In genomic region chr10:46030091-46030937, GRCh38 we compare ENCODE assay signal across 1 cellular context.
TF ChIP-seq lines count a peak whose summit lies in the region.

Gene NCOA4 (minus strand): TSS chr10:46030623. CDS start chr10:46016680, 13,943 bp downstream.

TF ChIP-seq in H1, 55 proteins besides CTCF, POLR2A, EP300 and RAD21 (continued from another document):
- no peak for TF ChIP-seq ATF3 (IDR thresholded peaks at IDR 0.05; ENCODE audit: insufficient read depth, low read depth, low read length)
- no peak for TF ChIP-seq ATF2 (IDR thresholded peaks at IDR 0.05; ENCODE audit: low read length)
- TF ChIP-seq BCL11A (IDR thresholded peaks at IDR 0.05; ENCODE audit: low read depth in 2 of 2, low read length in 2 of 2) = no peak
- no peak for TF ChIP-seq TEAD4 (IDR thresholded peaks at IDR 0.05; ENCODE audit: low read depth, low read length)
- no peak for TF ChIP-seq SUZ12 (IDR thresholded peaks at IDR 0.05; ENCODE audit: low read length)
- TF ChIP-seq CREB1 (IDR thresholded peaks at IDR 0.05) = no peak
- TF ChIP-seq SIRT6 (IDR thresholded peaks at IDR 0.05; ENCODE audit: low read length) = no peak
- no peak for TF ChIP-seq CHD1 (IDR thresholded peaks at IDR 0.05; ENCODE audit: low read depth, low read length)
- TF ChIP-seq RNF2 (IDR thresholded peaks at IDR 0.05; ENCODE audit: borderline replicate concordance, low read depth, low read length, missing control alignments, poor library complexity, severe bottlenecking) = no peak
- peak; percentile 99 for TF ChIP-seq CHD2 (IDR thresholded peaks at IDR 0.05; ENCODE audit: low read length)
- no peak for TF ChIP-seq NANOG (IDR thresholded peaks at IDR 0.05; ENCODE audit: insufficient read depth, low read depth, low read length, poor library complexity, severe bottlenecking)
- peak; percentile 32 for TF ChIP-seq SAP30 (IDR thresholded peaks at IDR 0.05; ENCODE audit: insufficient read depth, insufficient replicate concordance, low read length)
- peak; percentile 77 for TF ChIP-seq TBP (IDR thresholded peaks at IDR 0.05; ENCODE audit: low read depth, low read length)
- TF ChIP-seq KDM4A (IDR thresholded peaks at IDR 0.05; ENCODE audit: low read depth, low read length, severe bottlenecking) = peak; percentile 81
- peak; percentile 75 for TF ChIP-seq TAF1 (IDR thresholded peaks at IDR 0.05; ENCODE audit: low read depth, low read length)
- TF ChIP-seq CTBP2 (IDR thresholded peaks at IDR 0.05; ENCODE audit: borderline replicate concordance, insufficient read depth, insufficient read length, low read length) = no peak
- peak; percentile 65 for TF ChIP-seq ASH2L (IDR thresholded peaks at IDR 0.05; ENCODE audit: low read length)
- TF ChIP-seq BACH1 (IDR thresholded peaks at IDR 0.05; ENCODE audit: low read length) = no peak
- TF ChIP-seq ZNF274 (IDR thresholded peaks at IDR 0.05; ENCODE audit: borderline replicate concordance, extremely low read depth, low read length) = no peak
- no peak for TF ChIP-seq HDAC6 (IDR thresholded peaks at IDR 0.05; ENCODE audit: low read depth, low read length)
- TF ChIP-seq EGR1 (IDR thresholded peaks at IDR 0.05; ENCODE audit: borderline replicate concordance, low read depth, low read length) = no peak
- TF ChIP-seq PHF8 (conservative IDR thresholded peaks at IDR 0.05; ENCODE audit: low read depth, low read length) = peak; percentile 56
- TF ChIP-seq GABPA (IDR thresholded peaks at IDR 0.05; ENCODE audit: borderline replicate concordance, insufficient read depth, low read length) = 0 out of 2 replicates have a peak, but pooled peaks have one; percentile 21
- no peak for TF ChIP-seq CBX8 (IDR thresholded peaks at IDR 0.05; ENCODE audit: borderline replicate concordance, low read depth, low read length)
- no peak for TF ChIP-seq E2F6 (IDR thresholded peaks at IDR 0.05)
- TF ChIP-seq SIX5 (IDR thresholded peaks at IDR 0.05; ENCODE audit: low read depth, low read length) = no peak
- TF ChIP-seq POLR2AphosphoS5 (IDR thresholded peaks at IDR 0.05; ENCODE audit: low read depth, low read length) = peak; percentile 67
- TF ChIP-seq SP2 (IDR thresholded peaks at IDR 0.05; ENCODE audit: low read length) = no peak
- no peak for TF ChIP-seq USF2 (IDR thresholded peaks at IDR 0.05; ENCODE audit: low read length)
- no peak for TF ChIP-seq MAFK (IDR thresholded peaks at IDR 0.05; ENCODE audit: low read depth, low read length)
- TF ChIP-seq YY1 (IDR thresholded peaks at IDR 0.05; ENCODE audit: low read depth, low read length) = no peak
- TF ChIP-seq JUND (IDR thresholded peaks at IDR 0.05; ENCODE audit: low read length) = no peak
- TF ChIP-seq CHD7 (IDR thresholded peaks at IDR 0.05; ENCODE audit: insufficient replicate concordance, low read length) = no peak
- no peak for TF ChIP-seq KDM5A (IDR thresholded peaks at IDR 0.05; ENCODE audit: low read length)
- peak; percentile 37; the same call in 1 of the 2 replicates for TF ChIP-seq NRF1 (IDR thresholded peaks at IDR 0.05; ENCODE audit: low read depth, low read length)
- no peak for TF ChIP-seq GTF2F1 (IDR thresholded peaks at IDR 0.05; ENCODE audit: borderline replicate concordance, low read depth, low read length)
- peak; percentile 98 for TF ChIP-seq BRCA1 (IDR thresholded peaks at IDR 0.05; ENCODE audit: low read depth, low read length)
- TF ChIP-seq HDAC2 (IDR thresholded peaks at IDR 0.05; ENCODE audit: borderline replicate concordance in 1 of 2, low read depth in 2 of 2, low read length in 2 of 2) = peak in 1 of 2 experiments; percentile 92; a peak in 1 of 4 replicates
- no peak for TF ChIP-seq TAF7 (optimal IDR thresholded peaks at IDR 0.05; ENCODE audit: borderline replicate concordance, low read depth, low read length)
- TF ChIP-seq KDM1A (IDR thresholded peaks at IDR 0.05; ENCODE audit: borderline replicate concordance, low read length) = no peak
- TF ChIP-seq CBX5 (IDR thresholded peaks at IDR 0.05; ENCODE audit: low read depth, low read length) = no peak
- TF ChIP-seq TCF12 (IDR thresholded peaks at IDR 0.05; ENCODE audit: low read depth, low read length) = no peak
- TF ChIP-seq POU5F1 (IDR thresholded peaks at IDR 0.05; ENCODE audit: low read depth, low read length) = no peak
- TF ChIP-seq SP4 (IDR thresholded peaks at IDR 0.05; ENCODE audit: low read length) = no peak
- no peak for TF ChIP-seq RFX5 (IDR thresholded peaks at IDR 0.05; ENCODE audit: borderline replicate concordance, low read depth, low read length)
- TF ChIP-seq SIN3A (conservative IDR thresholded peaks at IDR 0.05 in 1 of 2, IDR thresholded peaks at IDR 0.05 in 1 of 2; ENCODE audit: low read depth in 1 of 2, low read length in 2 of 2) = peak; percentile 85 to 96
- no peak for TF ChIP-seq SP1 (IDR thresholded peaks at IDR 0.05; ENCODE audit: low read depth, low read length)
